Comparison of ENCODE assay signal across 9 cellular contexts in the genomic region with DNA sequence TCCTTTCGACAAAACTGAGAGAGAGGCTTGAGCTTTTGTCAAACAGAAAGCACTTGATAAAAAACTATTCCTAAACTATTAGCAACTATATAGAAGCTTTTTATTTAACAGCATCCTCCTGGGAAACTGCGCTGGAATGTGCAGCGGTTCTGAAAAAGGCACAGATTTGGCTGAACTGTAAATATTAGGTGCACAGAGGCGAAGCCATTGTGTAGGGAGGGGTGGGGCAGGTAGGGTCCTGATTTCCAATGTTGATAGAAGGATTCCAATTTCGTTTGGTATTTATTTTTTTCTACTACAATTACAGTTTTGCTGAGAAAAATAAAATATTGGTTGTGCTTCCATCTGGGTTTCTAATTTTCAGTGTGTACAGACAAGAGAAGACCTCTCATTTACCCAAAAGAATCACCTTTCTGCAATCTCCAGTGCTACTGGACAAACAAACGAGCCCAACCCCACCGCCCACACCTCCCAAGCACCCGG. TPM values are rescaled to one million over a fixed set of nuclear protein-coding genes. Genes with fewer than 3 reads are reported as not detected.
DNase-seq lines count a peak whose midpoint lies in the region; ATAC-seq, FAIRE-seq and TF ChIP-seq lines count a peak whose summit lies in the region.
"Had no signal": no experiment of that assay in that cellular context is flagged by ENCODE, and none has a peak within 500 bp of the region (broad histone marks: within the 10 kb centered on the region; RNA-seq: fewer than 3 reads in every experiment).

No MANE protein-coding gene starts in this region.

- TF ChIP-seq CTCF in kidney (IDR thresholded peaks at IDR 0.05; ENCODE audit: borderline replicate concordance, extremely low read depth, insufficient read depth), result no peak

- peak overlapping the region; percentile 79 for H3K4me3 Mint-ChIP-seq in T-helper 1 cell treated with Interleukin-12 subunit alpha and Interleukin-12 subunit beta and Interleukin-4 antibody, amounts not matched to agents 30 μg/mL and 1 μg/mL, for 36 hours
- peak overlapping the region; percentile 78 for H3K4me3 Mint-ChIP-seq in activated naive CD8-positive, alpha-beta T cell treated with anti-CD3 and anti-CD28 coated beads, Interleukin-2, amount 50 U/mL, for 24 hours

- H3K4me1 ChIP-seq in kidney (ENCODE audit: control insufficient read depth in 1 of 2, insufficient read depth in 1 of 2, low read depth in 1 of 2, low read length in 2 of 2), result peaks cover 0 to 3% of the 10 kb centered on the region in 2 donors
- peaks cover 0 to 19% (median 10%) of the 10 kb centered on the region in 5 donors for H3K4me1 ChIP-seq in subcutaneous abdominal adipose tissue (ENCODE audit: control insufficient read depth in 5 of 5, insufficient read depth in 5 of 5, low read length in 5 of 5)

- no peaks in the 10 kb centered on the region for H3K36me3 Mint-ChIP-seq in T-helper 1 cell treated with Interleukin-12 subunit alpha and Interleukin-12 subunit beta and Interleukin-4 antibody, amounts not matched to agents 30 μg/mL and 1 μg/mL, for 36 hours (ENCODE audit: low read depth)
- H3K36me3 Mint-ChIP-seq in activated naive CD8-positive, alpha-beta T cell treated with anti-CD3 and anti-CD28 coated beads, Interleukin-2, amount 50 U/mL, for 24 hours (ENCODE audit: low read depth), result no peaks in the 10 kb centered on the region

- no peak for DNase-seq in T-helper 1 cell
- no peak for DNase-seq in activated naive CD8-positive, alpha-beta T cell treated with anti-CD3 and anti-CD28 coated beads, Interleukin-2, amount 50 U/mL, for 24 hours
- DNase-seq in kidney, result no peak
- DNase-seq in stimulated activated CD4-positive, alpha-beta T cell treated with anti-CD3 and anti-CD28 coated beads, Interleukin-4, amount 100 ng/mL, for 24 hours, result no peak
- DNase-seq in stimulated activated CD4-positive, alpha-beta T cell treated with anti-CD3 and anti-CD28 coated beads, Interleukin-15, amount 100 ng/mL, for 24 hours, result no peak
- DNase-seq: activated gamma-delta T cell treated with Interleukin-2 at 50 U/mL for 16 hours had no signal

- peaks cover 55% of the 10 kb centered on the region for H3K27me3 Mint-ChIP-seq in T-helper 1 cell treated with Interleukin-12 subunit alpha and Interleukin-12 subunit beta and Interleukin-4 antibody, amounts not matched to agents 30 μg/mL and 1 μg/mL, for 36 hours (ENCODE audit: low read depth)
- peaks cover 38% of the 10 kb centered on the region for H3K27me3 Mint-ChIP-seq in activated naive CD8-positive, alpha-beta T cell treated with anti-CD3 and anti-CD28 coated beads, Interleukin-2, amount 50 U/mL, for 24 hours

- H3K27me3 ChIP-seq in subcutaneous abdominal adipose tissue (ENCODE audit: control insufficient read depth in 5 of 5, insufficient read depth in 4 of 5, low read length in 5 of 5), result no peaks in the 10 kb centered on the region

- ATAC-seq in activated naive CD8-positive, alpha-beta T cell treated with anti-CD3 and anti-CD28 coated beads, Interleukin-2, amount 50 U/mL, for 24 hours, result no peak
- ATAC-seq in GM21528 (IDR thresholded peaks at IDR 0.05; ENCODE audit: low FRiP score, unreplicated experiment), result no peak

- H3K9me3 ChIP-seq in kidney (ENCODE audit: control insufficient read depth in 1 of 2, low read length in 2 of 2) (no peaks in the 10 kb centered on the region), subcutaneous abdominal adipose tissue (ENCODE audit: control insufficient read depth in 5 of 5, low read length in 5 of 5) (no peaks in the 10 kb centered on the region)

- H3K9ac ChIP-seq in kidney (ENCODE audit: low read length in 2 of 2) (peak overlapping the region; percentile 65 to 70), subcutaneous abdominal adipose tissue (ENCODE audit: low read length in 5 of 5) (peak overlapping the region in 2 of 5 donors; percentile 63 to 65)

- H3K36me3 ChIP-seq in kidney (ENCODE audit: control insufficient read depth in 1 of 2, insufficient read depth in 2 of 2, low read length in 2 of 2), result no peaks in the 10 kb centered on the region
- peaks cover 0 to 2% (median 0%) of the 10 kb centered on the region in 5 donors for H3K36me3 ChIP-seq in subcutaneous abdominal adipose tissue (ENCODE audit: control insufficient read depth in 5 of 5, insufficient read depth in 5 of 5, low read length in 5 of 5)

- H3K27ac ChIP-seq in kidney (ENCODE audit: low read depth in 2 of 2, low read length in 2 of 2) (peak overlapping the region; percentile 14 to 23), subcutaneous abdominal adipose tissue (ENCODE audit: low read depth, low read length) (no peak overlapping the region)

- intact Hi-C loops in kidney (cut with DNase I), result no loop called here

- H3K9me3 Mint-ChIP-seq in T-helper 1 cell treated with Interleukin-12 subunit alpha and Interleukin-12 subunit beta and Interleukin-4 antibody, amounts not matched to agents 30 μg/mL and 1 μg/mL, for 36 hours, result no peaks in the 10 kb centered on the region
- H3K9me3 Mint-ChIP-seq in activated naive CD8-positive, alpha-beta T cell treated with anti-CD3 and anti-CD28 coated beads, Interleukin-2, amount 50 U/mL, for 24 hours, result no peaks in the 10 kb centered on the region

- peaks cover 7% of the 10 kb centered on the region for H3K4me1 Mint-ChIP-seq in T-helper 1 cell treated with Interleukin-12 subunit alpha and Interleukin-12 subunit beta and Interleukin-4 antibody, amounts not matched to agents 30 μg/mL and 1 μg/mL, for 36 hours (ENCODE audit: low read depth)
- peaks cover 8% of the 10 kb centered on the region for H3K4me1 Mint-ChIP-seq in activated naive CD8-positive, alpha-beta T cell treated with anti-CD3 and anti-CD28 coated beads, Interleukin-2, amount 50 U/mL, for 24 hours

- no peak overlapping the region for H3K27ac Mint-ChIP-seq in T-helper 1 cell treated with Interleukin-12 subunit alpha and Interleukin-12 subunit beta and Interleukin-4 antibody, amounts not matched to agents 30 μg/mL and 1 μg/mL, for 36 hours
- H3K27ac Mint-ChIP-seq in activated naive CD8-positive, alpha-beta T cell treated with anti-CD3 and anti-CD28 coated beads, Interleukin-2, amount 50 U/mL, for 24 hours, result no peak overlapping the region

- peak overlapping the region; percentile 64 to 74 for H3K4me3 ChIP-seq in kidney (ENCODE audit: low read length in 2 of 2)
- peak overlapping the region in 4 of 5 donors; percentile 69 to 84 (median 77) for H3K4me3 ChIP-seq in subcutaneous abdominal adipose tissue (ENCODE audit: low read depth in 1 of 5, low read length in 5 of 5)

- FAIRE-seq in kidney (lab: Jason Lieb, UNC), result no peak

RNA-seq across cellular contexts. Expression of gene SH3BGRL2, which starts 0.7 kb away (rescaled TPM):
- 14.6 TPM for total RNA-seq in kidney
- polyA plus RNA-seq in kidney (ENCODE audit: insufficient read depth, low read depth, low replicate concordance), result 18.6 TPM
